In genomic region chrX:115940888-115941332, GRCh38 we compare ENCODE assay signal across 1 cellular context.
A peak's percentile ranks its signal among the peaks of the same experiment; 100 is the strongest.
TF ChIP-seq lines count a peak whose summit lies in the region.

No MANE protein-coding gene starts in this region.

TF ChIP-seq in HepG2, 621 proteins besides CTCF, POLR2A, EP300 and RAD21 (continued from another document and continues in another):
- TF ChIP-seq, protein P1, sequence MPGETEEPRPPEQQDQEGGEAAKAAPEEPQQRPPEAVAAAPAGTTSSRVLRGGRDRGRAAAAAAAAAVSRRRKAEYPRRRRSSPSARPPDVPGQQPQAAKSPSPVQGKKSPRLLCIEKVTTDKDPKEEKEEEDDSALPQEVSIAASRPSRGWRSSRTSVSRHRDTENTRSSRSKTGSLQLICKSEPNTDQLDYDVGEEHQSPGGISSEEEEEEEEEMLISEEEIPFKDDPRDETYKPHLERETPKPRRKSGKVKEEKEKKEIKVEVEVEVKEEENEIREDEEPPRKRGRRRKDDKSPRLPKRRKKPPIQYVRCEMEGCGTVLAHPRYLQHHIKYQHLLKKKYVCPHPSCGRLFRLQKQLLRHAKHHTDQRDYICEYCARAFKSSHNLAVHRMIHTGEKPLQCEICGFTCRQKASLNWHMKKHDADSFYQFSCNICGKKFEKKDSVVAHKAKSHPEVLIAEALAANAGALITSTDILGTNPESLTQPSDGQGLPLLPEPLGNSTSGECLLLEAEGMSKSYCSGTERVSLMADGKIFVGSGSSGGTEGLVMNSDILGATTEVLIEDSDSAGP (CRISPR knock-in tag; IDR thresholded peaks at IDR 0.05; ENCODE audit: borderline replicate concordance), result peak; percentile 36; the same call in 1 of the 2 replicates
- TF ChIP-seq ZNF572 (CRISPR knock-in tag; IDR thresholded peaks at IDR 0.05), result no peak
- TF ChIP-seq, protein P2, sequence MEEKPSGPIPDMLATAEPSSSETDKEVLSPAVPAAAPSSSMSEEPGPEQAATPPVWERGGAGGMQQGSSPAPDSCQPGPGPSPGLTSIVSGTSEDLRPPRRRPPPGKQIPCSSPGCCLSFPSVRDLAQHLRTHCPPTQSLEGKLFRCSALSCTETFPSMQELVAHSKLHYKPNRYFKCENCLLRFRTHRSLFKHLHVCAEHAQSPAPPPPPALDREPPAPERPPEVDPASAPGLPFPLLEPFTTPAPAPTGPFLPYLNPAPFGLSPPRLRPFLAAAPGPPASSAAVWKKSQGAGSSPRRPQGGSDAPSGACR (CRISPR knock-in tag; IDR thresholded peaks at IDR 0.05), result no peak
- 0 out of 2 replicates have a peak, but pooled peaks have one; percentile 27 for TF ChIP-seq SAP130 (CRISPR knock-in tag; IDR thresholded peaks at IDR 0.05; ENCODE audit: low read depth)
- TF ChIP-seq CEBPB (IDR thresholded peaks at IDR 0.05; ENCODE audit: borderline replicate concordance, low read depth, low read length), result no peak
- peak; percentile 57; the same call in 1 of the 2 replicates for TF ChIP-seq SMC3 (IDR thresholded peaks at IDR 0.05; ENCODE audit: low read length)
- TF ChIP-seq ZNF205 (CRISPR knock-in tag; IDR thresholded peaks at IDR 0.05), result no peak
- TF ChIP-seq PAF1 (CRISPR knock-in tag; IDR thresholded peaks at IDR 0.05), result no peak
- TF ChIP-seq NAIF1 (CRISPR knock-in tag; IDR thresholded peaks at IDR 0.05; ENCODE audit: borderline replicate concordance), result no peak
- TF ChIP-seq CBFB (CRISPR knock-in tag; IDR thresholded peaks at IDR 0.05), result no peak
- no peak for TF ChIP-seq NR0B2 (CRISPR knock-in tag; IDR thresholded peaks at IDR 0.05)
- no peak for TF ChIP-seq ZNF354B (CRISPR knock-in tag; IDR thresholded peaks at IDR 0.05)
- TF ChIP-seq CSRNP2 (CRISPR knock-in tag; conservative IDR thresholded peaks at IDR 0.05; ENCODE audit: low read depth), result no peak
- peak; percentile 84 for TF ChIP-seq MED1 (CRISPR knock-in tag; IDR thresholded peaks at IDR 0.05)
- TF ChIP-seq RBM22 (optimal IDR thresholded peaks at IDR 0.05; ENCODE audit: low read length), result no peak
- TF ChIP-seq KAT8 (CRISPR knock-in tag; IDR thresholded peaks at IDR 0.05), result 0 out of 2 replicates have a peak, but pooled peaks have one; percentile 15
- TF ChIP-seq SSRP1 (CRISPR knock-in tag; IDR thresholded peaks at IDR 0.05), result no peak
- TF ChIP-seq POGK (CRISPR knock-in tag; conservative IDR thresholded peaks at IDR 0.05), result no peak
- 0 out of 2 replicates have a peak, but pooled peaks have one; percentile 12 for TF ChIP-seq HMGXB3 (CRISPR knock-in tag; IDR thresholded peaks at IDR 0.05; ENCODE audit: borderline replicate concordance)
- no peak for TF ChIP-seq ZNF777 (CRISPR knock-in tag; IDR thresholded peaks at IDR 0.05)
- no peak for TF ChIP-seq ZNF670 (CRISPR knock-in tag; IDR thresholded peaks at IDR 0.05; ENCODE audit: borderline replicate concordance)
- no peak for TF ChIP-seq ZNF253 (CRISPR knock-in tag; IDR thresholded peaks at IDR 0.05; ENCODE audit: borderline replicate concordance)
- TF ChIP-seq RAD51 (IDR thresholded peaks at IDR 0.05; ENCODE audit: borderline replicate concordance), result no peak
- no peak for TF ChIP-seq PCBP1 (IDR thresholded peaks at IDR 0.05; ENCODE audit: borderline replicate concordance, low read depth, low read length)
- TF ChIP-seq SP4 (CRISPR knock-in tag; IDR thresholded peaks at IDR 0.05), result no peak
- no peak for TF ChIP-seq REXO4 (CRISPR knock-in tag; IDR thresholded peaks at IDR 0.05; ENCODE audit: borderline replicate concordance)
- no peak for TF ChIP-seq U2AF2 (IDR thresholded peaks at IDR 0.05; ENCODE audit: low read depth, low read length)
- TF ChIP-seq IKZF1 (IDR thresholded peaks at IDR 0.05), result no peak
- TF ChIP-seq ZNF275 (CRISPR knock-in tag; IDR thresholded peaks at IDR 0.05; ENCODE audit: borderline replicate concordance), result no peak
- TF ChIP-seq ZNF776 (CRISPR knock-in tag; IDR thresholded peaks at IDR 0.05), result no peak
- peak; percentile 26; the same call in 1 of the 2 replicates for TF ChIP-seq NFIC (IDR thresholded peaks at IDR 0.05; ENCODE audit: low read length)
- TF ChIP-seq RCOR2 (CRISPR knock-in tag; IDR thresholded peaks at IDR 0.05), result no peak
- TF ChIP-seq DPF2 (CRISPR knock-in tag; IDR thresholded peaks at IDR 0.05; ENCODE audit: borderline replicate concordance, low read depth), result no peak
- TF ChIP-seq RARG (CRISPR knock-in tag; IDR thresholded peaks at IDR 0.05; ENCODE audit: low read depth), result no peak
- TF ChIP-seq ZNF296 (CRISPR knock-in tag; conservative IDR thresholded peaks at IDR 0.05), result no peak
- peak; percentile 78 for TF ChIP-seq ZFX (CRISPR knock-in tag; IDR thresholded peaks at IDR 0.05; ENCODE audit: low read depth)
- peak; percentile 26; the same call in 1 of the 2 replicates for TF ChIP-seq FOSL2 (CRISPR knock-in tag; IDR thresholded peaks at IDR 0.05)
- no peak for TF ChIP-seq TERF1 (CRISPR knock-in tag; IDR thresholded peaks at IDR 0.05)
- TF ChIP-seq NFKB2 (CRISPR knock-in tag; IDR thresholded peaks at IDR 0.05; ENCODE audit: borderline replicate concordance), result no peak
- TF ChIP-seq, protein P3, sequence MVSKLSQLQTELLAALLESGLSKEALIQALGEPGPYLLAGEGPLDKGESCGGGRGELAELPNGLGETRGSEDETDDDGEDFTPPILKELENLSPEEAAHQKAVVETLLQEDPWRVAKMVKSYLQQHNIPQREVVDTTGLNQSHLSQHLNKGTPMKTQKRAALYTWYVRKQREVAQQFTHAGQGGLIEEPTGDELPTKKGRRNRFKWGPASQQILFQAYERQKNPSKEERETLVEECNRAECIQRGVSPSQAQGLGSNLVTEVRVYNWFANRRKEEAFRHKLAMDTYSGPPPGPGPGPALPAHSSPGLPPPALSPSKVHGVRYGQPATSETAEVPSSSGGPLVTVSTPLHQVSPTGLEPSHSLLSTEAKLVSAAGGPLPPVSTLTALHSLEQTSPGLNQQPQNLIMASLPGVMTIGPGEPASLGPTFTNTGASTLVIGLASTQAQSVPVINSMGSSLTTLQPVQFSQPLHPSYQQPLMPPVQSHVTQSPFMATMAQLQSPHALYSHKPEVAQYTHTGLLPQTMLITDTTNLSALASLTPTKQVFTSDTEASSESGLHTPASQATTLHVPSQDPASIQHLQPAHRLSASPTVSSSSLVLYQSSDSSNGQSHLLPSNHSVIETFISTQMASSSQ (IDR thresholded peaks at IDR 0.05; ENCODE audit: low read depth), result no peak
- TF ChIP-seq, protein P3 (CRISPR knock-in tag; IDR thresholded peaks at IDR 0.05; ENCODE audit: borderline replicate concordance), result peak; percentile 26; the same call in 1 of the 2 replicates
- TF ChIP-seq SRSF4 (IDR thresholded peaks at IDR 0.05; ENCODE audit: low read depth, low read length, poor library complexity, severe bottlenecking), result no peak
- TF ChIP-seq KLF13 (CRISPR knock-in tag; IDR thresholded peaks at IDR 0.05), result no peak
- TF ChIP-seq AGO1 (IDR thresholded peaks at IDR 0.05; ENCODE audit: low read depth, low read length, poor library complexity, severe bottlenecking), result no peak
- TF ChIP-seq, protein P4, sequence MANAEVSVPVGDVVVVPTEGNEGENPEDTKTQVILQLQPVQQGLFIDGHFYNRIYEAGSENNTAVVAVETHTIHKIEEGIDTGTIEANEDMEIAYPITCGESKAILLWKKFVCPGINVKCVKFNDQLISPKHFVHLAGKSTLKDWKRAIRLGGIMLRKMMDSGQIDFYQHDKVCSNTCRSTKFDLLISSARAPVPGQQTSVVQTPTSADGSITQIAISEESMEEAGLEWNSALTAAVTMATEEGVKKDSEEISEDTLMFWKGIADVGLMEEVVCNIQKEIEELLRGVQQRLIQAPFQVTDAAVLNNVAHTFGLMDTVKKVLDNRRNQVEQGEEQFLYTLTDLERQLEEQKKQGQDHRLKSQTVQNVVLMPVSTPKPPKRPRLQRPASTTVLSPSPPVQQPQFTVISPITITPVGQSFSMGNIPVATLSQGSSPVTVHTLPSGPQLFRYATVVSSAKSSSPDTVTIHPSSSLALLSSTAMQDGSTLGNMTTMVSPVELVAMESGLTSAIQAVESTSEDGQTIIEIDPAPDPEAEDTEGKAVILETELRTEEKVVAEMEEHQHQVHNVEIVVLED (CRISPR knock-in tag; IDR thresholded peaks at IDR 0.05; ENCODE audit: borderline replicate concordance), result 0 out of 2 replicates have a peak, but pooled peaks have one; percentile 17
- no peak for TF ChIP-seq ZNF501 (CRISPR knock-in tag; IDR thresholded peaks at IDR 0.05)
- peak; percentile 72 for TF ChIP-seq PHF21A (CRISPR knock-in tag; IDR thresholded peaks at IDR 0.05)
